24 cellular contexts compared by ENCODE assay signal in the genomic region with DNA sequence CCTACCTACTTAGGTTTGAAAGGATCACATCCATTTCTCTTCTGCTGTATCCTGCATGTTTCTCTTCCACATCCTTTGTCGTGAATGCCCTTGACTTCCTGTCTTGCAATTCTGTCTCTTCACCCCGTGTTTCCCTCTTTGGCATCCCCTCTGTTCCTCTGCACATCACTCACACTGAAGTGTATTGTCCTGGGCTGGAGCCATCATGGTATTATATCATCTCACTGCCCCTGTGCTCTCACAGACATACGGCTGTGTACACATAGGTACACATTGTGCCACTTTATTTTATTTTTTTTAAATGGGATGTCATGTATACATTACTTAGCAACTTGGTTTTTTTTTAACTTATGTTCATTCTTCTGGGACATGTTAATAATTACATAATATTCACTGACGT.
DNase-seq lines count a peak whose midpoint lies in the region; ATAC-seq and TF ChIP-seq lines count a peak whose summit lies in the region.
"Had no signal": no experiment of that assay in that cellular context is flagged by ENCODE, and none has a peak within 500 bp of the region (broad histone marks: within the 10 kb centered on the region; RNA-seq: fewer than 3 reads in every experiment).

No MANE protein-coding gene starts in this region.

- H3K36me3 Mint-ChIP-seq in glutamatergic neuron (ENCODE audit: unreplicated experiment) (peaks cover 6% of the 10 kb centered on the region), nephron progenitor cell (ENCODE audit: low read depth) (peaks cover 39% of the 10 kb centered on the region), type B pancreatic cell (peaks cover 33% of the 10 kb centered on the region)
- H3K36me3 Mint-ChIP-seq: natural killer cell treated with Interleukin-12 subunit alpha and Interleukin-12 subunit beta and Interleukin-15 and Interleukin-18, amount 100 ng/mL, for 72 hours had no signal

- H3K4me1 Mint-ChIP-seq in glutamatergic neuron (ENCODE audit: low read depth, unreplicated experiment) (peaks cover 26% of the 10 kb centered on the region), nephron progenitor cell (peaks cover 74% of the 10 kb centered on the region), type B pancreatic cell (ENCODE audit: unreplicated experiment) (peaks cover 48% of the 10 kb centered on the region)
- H3K4me1 Mint-ChIP-seq: activated naive CD8-positive, alpha-beta T cell treated with anti-CD3 and anti-CD28 coated beads, Interleukin-2, amount 50 U/mL, for 24 hours had no signal

- TF ChIP-seq CTCF in glutamatergic neuron (IDR thresholded peaks at IDR 0.05; ENCODE audit: partially characterized antibody, unreplicated experiment) (no peak), nephron progenitor cell (IDR thresholded peaks at IDR 0.05) (no peak), type B pancreatic cell (conservative IDR thresholded peaks at IDR 0.05) (no peak)

- H3K27ac Mint-ChIP-seq in glutamatergic neuron (ENCODE audit: unreplicated experiment) (peak overlapping the region; percentile 24), nephron progenitor cell (peak overlapping the region; percentile 55), type B pancreatic cell (peak overlapping the region; percentile 14)
- H3K27ac Mint-ChIP-seq: activated naive CD8-positive, alpha-beta T cell treated with anti-CD3 and anti-CD28 coated beads, Interleukin-2, amount 50 U/mL, for 24 hours; dendritic cell treated with granulocyte-macrophage colony-stimulating factor and Interleukin-4, amounts not matched to agents 40 ng/mL and 50 ng/mL, for 4 days; natural killer cell treated with Interleukin-12 subunit alpha and Interleukin-12 subunit beta and Interleukin-15 and Interleukin-18, amount 100 ng/mL, for 72 hours had no signal

- DNase-seq in Right ventricle myocardium superior: no peak
- no peak for DNase-seq in cardiac septum (ENCODE audit: low spot score)
- no peak for DNase-seq in glutamatergic neuron
- DNase-seq in nephron progenitor cell: no peak
- no peak for DNase-seq in type B pancreatic cell (ENCODE audit: extremely low spot score, unreplicated experiment)
- DNase-seq in hypothalamus (lab: John Stamatoyannopoulos, UW): no peak
- no peak for DNase-seq in central memory CD4-positive, alpha-beta T cell
- DNase-seq: activated CD4-positive, alpha-beta T cell treated with anti-CD3 and anti-CD28 coated beads, Interleukin-2, amount 50 U/mL, for 48 hours; activated CD8-positive, alpha-beta memory T cell treated with anti-CD3 and anti-CD28 coated beads, Interleukin-2, amount 50 U/mL, for 48 hours; activated naive CD8-positive, alpha-beta T cell treated with anti-CD3 and anti-CD28 coated beads, Interleukin-2, amount 50 U/mL, for 24 hours; DND-41; KBM-7; mesendoderm; MM.1S; NCI-H1417 treated with DMSO at 0.1 percent for 48 hours; NCI-H510A; posterior cingulate gyrus; stimulated activated naive CD4-positive, alpha-beta T cell; thyroid gland had no signal

- H3K4me3 Mint-ChIP-seq in glutamatergic neuron (ENCODE audit: unreplicated experiment) (no peak overlapping the region), nephron progenitor cell (no peak overlapping the region), type B pancreatic cell (no peak overlapping the region)
- H3K4me3 Mint-ChIP-seq: activated naive CD8-positive, alpha-beta T cell treated with anti-CD3 and anti-CD28 coated beads, Interleukin-2, amount 50 U/mL, for 24 hours; dendritic cell treated with granulocyte-macrophage colony-stimulating factor and Interleukin-4, amounts not matched to agents 40 ng/mL and 50 ng/mL, for 4 days; natural killer cell treated with Interleukin-12 subunit alpha and Interleukin-12 subunit beta and Interleukin-15 and Interleukin-18, amount 100 ng/mL, for 72 hours had no signal

- H3K9me3 Mint-ChIP-seq in glutamatergic neuron (ENCODE audit: unreplicated experiment) (peaks cover 3% of the 10 kb centered on the region), nephron progenitor cell (no peaks in the 10 kb centered on the region), type B pancreatic cell (no peaks in the 10 kb centered on the region)
- H3K9me3 Mint-ChIP-seq: activated naive CD8-positive, alpha-beta T cell treated with anti-CD3 and anti-CD28 coated beads, Interleukin-2, amount 50 U/mL, for 24 hours; dendritic cell treated with granulocyte-macrophage colony-stimulating factor and Interleukin-4, amounts not matched to agents 40 ng/mL and 50 ng/mL, for 4 days; natural killer cell treated with Interleukin-12 subunit alpha and Interleukin-12 subunit beta and Interleukin-15 and Interleukin-18, amount 100 ng/mL, for 72 hours had no signal

- peak; percentile 60 for ATAC-seq in Right ventricle myocardium superior (ENCODE audit: poor library complexity)
- no peak for ATAC-seq in HG03139 (IDR thresholded peaks at IDR 0.05; ENCODE audit: unreplicated experiment)
- ATAC-seq: GM12878; natural killer cell treated with Interleukin-12 subunit alpha and Interleukin-12 subunit beta and Interleukin-15 and Interleukin-18, amount 100 ng/mL, for 72 hours; Panc1 had no signal

- intact Hi-C loops in Right ventricle myocardium superior (cut with DNase I): no loop called here
- intact Hi-C loops in cardiac septum (cut with DNase I): loop anchor here (10.0 kb wide), 1 partner anchor 158 kb away; no protein-coding TSS in a partner anchor

- H3K27me3 Mint-ChIP-seq in glutamatergic neuron (ENCODE audit: unreplicated experiment) (peaks cover 8% of the 10 kb centered on the region), nephron progenitor cell (ENCODE audit: low read depth, poor library complexity) (no peaks in the 10 kb centered on the region), type B pancreatic cell (no peaks in the 10 kb centered on the region)
- H3K27me3 Mint-ChIP-seq: activated naive CD8-positive, alpha-beta T cell treated with anti-CD3 and anti-CD28 coated beads, Interleukin-2, amount 50 U/mL, for 24 hours; dendritic cell treated with granulocyte-macrophage colony-stimulating factor and Interleukin-4, amounts not matched to agents 40 ng/mL and 50 ng/mL, for 4 days; natural killer cell treated with Interleukin-12 subunit alpha and Interleukin-12 subunit beta and Interleukin-15 and Interleukin-18, amount 100 ng/mL, for 72 hours had no signal
